Comparison of ENCODE assay signal across 9 cellular contexts in genomic region chr10:69449841-69450240, GRCh38. TPM values are rescaled to one million over a fixed set of nuclear protein-coding genes. Genes with fewer than 3 reads are reported as not detected.
DNase-seq lines count a peak whose midpoint lies in the region; ATAC-seq and TF ChIP-seq lines count a peak whose summit lies in the region.
"Had no signal": no experiment of that assay in that cellular context is flagged by ENCODE, and none has a peak within 500 bp of the region (broad histone marks: within the 10 kb centered on the region; RNA-seq: fewer than 3 reads in every experiment).

No MANE protein-coding gene starts in this region.

- no peaks in the 10 kb centered on the region for H3K36me3 ChIP-seq in neuronal stem cell (replicated peaks in 1 of 2; ENCODE audit: control insufficient read depth in 2 of 2, insufficient read depth in 2 of 2, low read length in 2 of 2)

- H3K27me3 ChIP-seq in foreskin keratinocyte (no peaks in the 10 kb centered on the region), neuronal stem cell (ENCODE audit: control insufficient read depth in 3 of 3, insufficient read depth in 3 of 3, low read depth in 1 of 3, low read length in 3 of 3) (peaks cover 0 to 53% (median 15%) of the 10 kb centered on the region in 3 experiments)

- H3K18ac ChIP-seq in neuronal stem cell (ENCODE audit: low read length): peak overlapping the region; percentile 31

- H3K4ac ChIP-seq in neuronal stem cell (ENCODE audit: low read length): no peak overlapping the region

- H3K4me3 Mint-ChIP-seq in activated T-cell treated with anti-CD3 and anti-CD28 coated beads, Interleukin-2, amount 50 U/mL, for 24 hours: no peak overlapping the region

- H2AK5ac ChIP-seq in neuronal stem cell (ENCODE audit: low read depth, low read length): no peak overlapping the region

- ATAC-seq in foreskin keratinocyte (peak; percentile 42), GM18868 (IDR thresholded peaks at IDR 0.05; ENCODE audit: unreplicated experiment) (no peak), GM21447 (IDR thresholded peaks at IDR 0.05; ENCODE audit: unreplicated experiment) (no peak)

- H3K9me3 Mint-ChIP-seq in activated T-cell treated with anti-CD3 and anti-CD28 coated beads, Interleukin-2, amount 50 U/mL, for 24 hours: no peaks in the 10 kb centered on the region

- H4K8ac ChIP-seq in neuronal stem cell (ENCODE audit: low read depth, low read length): no peak overlapping the region

- no peak overlapping the region for H3K14ac ChIP-seq in neuronal stem cell (ENCODE audit: low read length)

- TF ChIP-seq CTCF in C4-2B (conservative IDR thresholded peaks at IDR 0.05) (peak; percentile 80), GM20000 (IDR thresholded peaks at IDR 0.05; ENCODE audit: extremely low read depth, missing control alignments) (no peak), foreskin keratinocyte (conservative IDR thresholded peaks at IDR 0.05) (peak; percentile 56)

- H3K4me1 ChIP-seq in foreskin keratinocyte (peaks cover 18% of the 10 kb centered on the region), neuronal stem cell (ENCODE audit: control insufficient read depth in 2 of 2, insufficient read depth in 1 of 2, low read depth in 1 of 2, low read length in 2 of 2) (peaks cover 3 to 9% of the 10 kb centered on the region in 2 donors)

- H2AFZ ChIP-seq in neuronal stem cell (ENCODE audit: low read length): no peak overlapping the region

- no peak overlapping the region for H2BK5ac ChIP-seq in neuronal stem cell (ENCODE audit: low read length)

- H3K4me1 Mint-ChIP-seq in activated T-cell treated with anti-CD3 and anti-CD28 coated beads, Interleukin-2, amount 50 U/mL, for 24 hours (ENCODE audit: low read depth): peaks cover 16% of the 10 kb centered on the region

- H3K36me3 Mint-ChIP-seq in activated T-cell treated with anti-CD3 and anti-CD28 coated beads, Interleukin-2, amount 50 U/mL, for 24 hours (ENCODE audit: low read depth): no peaks in the 10 kb centered on the region
- H3K36me3 Mint-ChIP-seq: IgD-negative memory B cell had no signal

- H3K9ac ChIP-seq in neuronal stem cell (ENCODE audit: low read depth, low read length, poor library complexity): no peak overlapping the region

- no peak overlapping the region for H3K4me2 ChIP-seq in neuronal stem cell (ENCODE audit: insufficient read depth, low read length, poor library complexity, severe bottlenecking)

- peak overlapping the region; percentile 32 for H2BK15ac ChIP-seq in neuronal stem cell (ENCODE audit: low read length)

- no CpG with 5 or more reads among the region's 1 CpG for WGBS in neuronal stem cell (ENCODE audit: extremely low coverage in 2 of 2, insufficient read length in 2 of 2, insufficient replicate concordance in 1 of 2), 2 donors

- peak overlapping the region; percentile 84 for H3K27ac ChIP-seq in C4-2B
- no peak overlapping the region for H3K27ac ChIP-seq in foreskin keratinocyte
- no peak overlapping the region for H3K27ac ChIP-seq in neuronal stem cell (replicated peaks; ENCODE audit: low read length)

- H3K27ac Mint-ChIP-seq in activated T-cell treated with anti-CD3 and anti-CD28 coated beads, Interleukin-2, amount 50 U/mL, for 24 hours: no peak overlapping the region
- H3K27ac Mint-ChIP-seq: IgD-negative memory B cell had no signal

- H4K91ac ChIP-seq in neuronal stem cell (ENCODE audit: low read depth, low read length, poor library complexity): no peak overlapping the region

- no peak overlapping the region for H2BK120ac ChIP-seq in neuronal stem cell (ENCODE audit: low read depth, low read length)

- H3K27me3 Mint-ChIP-seq in activated T-cell treated with anti-CD3 and anti-CD28 coated beads, Interleukin-2, amount 50 U/mL, for 24 hours: peaks cover 8% of the 10 kb centered on the region

- no peaks in the 10 kb centered on the region for H3K79me1 ChIP-seq in neuronal stem cell (ENCODE audit: low read depth, low read length)

- no peak overlapping the region for H3K4me3 ChIP-seq in neuronal stem cell (ENCODE audit: low read length in 2 of 2)

- no peaks in the 10 kb centered on the region for H3K9me3 ChIP-seq in neuronal stem cell (replicated peaks in 1 of 2; ENCODE audit: control insufficient read depth in 2 of 2, insufficient read depth in 1 of 2, low read depth in 1 of 2, low read length in 2 of 2)

- DNase-seq in GM20000 (ENCODE audit: low spot score) (peak; percentile 60), NCI-H510A (lab: John Stamatoyannopoulos, UW) (peak; percentile 61), foreskin keratinocyte (no peak), neuronal stem cell (ENCODE audit: low spot score) (peak; percentile 59)
- peak; percentile 59 for DNase-seq in activated T-cell treated with anti-CD3 and anti-CD28 coated beads, Interleukin-2, amount 50 U/mL, for 24 hours

- no peak overlapping the region for H2BK12ac ChIP-seq in neuronal stem cell (ENCODE audit: low read length)

- H3K23ac ChIP-seq in neuronal stem cell (ENCODE audit: low read depth, low read length, poor library complexity): no peak overlapping the region

RNA-seq across cellular contexts. Expression of gene TSPAN15, which starts 1.4 kb away (rescaled TPM):
- 7.3 and 8.9 TPM in 2 replicates for total RNA-seq in foreskin keratinocyte
- polyA plus RNA-seq in foreskin keratinocyte: 8.6 and 10.7 TPM in 2 replicates
- polyA plus RNA-seq in neuronal stem cell (2013, experiment 1 of 2): 10.5 TPM
- 10.6 TPM for polyA plus RNA-seq in neuronal stem cell (2013, experiment 2 of 2)
- polyA plus RNA-seq: IgD-negative memory B cell had no signal

RNA-seq across cellular contexts. Expression of gene TACR2, which starts 33.1 kb away (rescaled TPM):
- total RNA-seq in foreskin keratinocyte: not detected in 2 replicates
- 0.03 TPM in 1 of 2 replicates, not detected in the other for polyA plus RNA-seq in foreskin keratinocyte
- polyA plus RNA-seq in neuronal stem cell (2013, experiment 1 of 2): not detected
- polyA plus RNA-seq in neuronal stem cell (2013, experiment 2 of 2): not detected

Comparison
In these comparisons a context has a peak if more than half of its experiments do, and no peak if none do; other contexts are left out.
1. DNase-seq: peak in GM20000 (single experiment), NCI-H510A (single experiment), activated T-cell treated with anti-CD3 and anti-CD28 coated beads, Interleukin-2, amount 50 U/mL, for 24 hours (single experiment) and neuronal stem cell (single experiment); none in foreskin keratinocyte (0 of 2).